Comparison of ENCODE assay signal across 22 cellular contexts in genomic region chr4:65050786-65051185, GRCh38.
"Had no signal": no experiment of that assay in that cellular context is flagged by ENCODE, and none has a peak within 500 bp of the region (broad histone marks: within the 10 kb centered on the region; RNA-seq: fewer than 3 reads in every experiment).

No MANE protein-coding gene starts in this region.

- H3K4me3 ChIP-seq: dorsolateral prefrontal cortex, gastrocnemius medialis, mucosa of descending colon, neural progenitor cell, prostate gland, right atrium auricular region, smooth muscle cell, stomach, thyroid gland had no signal

- H3K27me3 ChIP-seq: dorsolateral prefrontal cortex, gastrocnemius medialis, neural progenitor cell, right atrium auricular region, stomach, thyroid gland had no signal

- H2AFZ ChIP-seq: neural progenitor cell had no signal

- H3K4me2 ChIP-seq: neural progenitor cell, smooth muscle cell had no signal

- H3K4me1 ChIP-seq: gastrocnemius medialis, neural progenitor cell, prostate gland, right atrium auricular region had no signal

- DNase-seq: dorsolateral prefrontal cortex; effector CD8-positive, alpha-beta T cell; endodermal cell; foreskin fibroblast; gastrocnemius medialis; head of caudate nucleus; kidney; mesenchymal stem cell; naive B cell; stimulated activated CD4-positive, alpha-beta T cell treated with anti-CD3 and anti-CD28 coated beads, Interleukin-12 subunit alpha, Interleukin-12 subunit beta, amount 100 ng/mL, for 4 hours; stimulated activated CD4-positive, alpha-beta T cell treated with anti-CD3 and anti-CD28 coated beads, Interleukin-1b, Interleukin-23, amount 100 ng/mL, for 48 hours; stimulated activated CD4-positive, alpha-beta T cell treated with anti-CD3 and anti-CD28 coated beads, Interleukin-4, amount 100 ng/mL, for 1 hour; stimulated activated CD8-positive, alpha-beta memory T cell treated with anti-CD3 and anti-CD28 coated beads, Interleukin-4, amount 100 ng/mL, for 48 hours; stimulated activated naive CD4-positive, alpha-beta T cell; stomach; thyroid gland had no signal

- H3K9me3 ChIP-seq: gastrocnemius medialis, mucosa of descending colon, prostate gland, right atrium auricular region, stomach, thyroid gland had no signal

- H3K36me3 ChIP-seq: gastrocnemius medialis, neural progenitor cell, prostate gland, right atrium auricular region, stomach, thyroid gland had no signal

- H3K27ac ChIP-seq: dorsolateral prefrontal cortex, epithelial cell of prostate, gastrocnemius medialis, neural progenitor cell, prostate gland, right atrium auricular region, stomach, thyroid gland had no signal

- H3K9ac ChIP-seq: neural progenitor cell had no signal
